11 cellular contexts compared by ENCODE assay signal in genomic region chr17:66755101-66755943, GRCh38.
DNase-seq lines count a peak whose midpoint lies in the region.
"Had no signal": no experiment of that assay in that cellular context is flagged by ENCODE, and none has a peak within 500 bp of the region (broad histone marks: within the 10 kb centered on the region; RNA-seq: fewer than 3 reads in every experiment).

No MANE protein-coding gene starts in this region.

- DNase-seq in COR-L47 (lab: John Stamatoyannopoulos, UW) (peak; percentile 90), NCI-H1105 (lab: John Stamatoyannopoulos, UW) (peak; percentile 73), NCI-H69 (lab: John Stamatoyannopoulos, UW) (peak; percentile 99), iPS-NIHi11 (ENCODE audit: low spot score) (peak; percentile 39), G401 (ENCODE audit: low spot score) (no peak)
- DNase-seq in effector CD4-positive, alpha-beta T cell, result no peak
- DNase-seq in activated CD4-positive, alpha-beta T cell treated with anti-CD3 and anti-CD28 coated beads, Interleukin-2, amount 50 U/mL, for 48 hours, result no peak
- DNase-seq in activated T-helper 2 cell treated with anti-CD3 and anti-CD28 coated beads, Interferon-gamma antibody, Interleukin-2, Interleukin-4, amounts not matched to agents 10 μg/mL and 5 μg/mL and 100 μg/mL, durations not matched to agents 14 hours and 24 hours and 36 hours (ENCODE audit: low spot score), result no peak
- DNase-seq: activated T-cell treated with anti-CD3 and anti-CD28 coated beads, Interleukin-2, amount 50 U/mL, for 72 hours; T-cell had no signal

- intact Hi-C loops in activated T-helper 2 cell treated with anti-CD3 and anti-CD28 coated beads, Interferon-gamma antibody, Interleukin-2, Interleukin-4, amounts not matched to agents 10 μg/mL and 5 μg/mL and 100 μg/mL, durations not matched to agents 14 hours and 24 hours and 36 hours (cut with micrococcal nuclease), result no loop called here

- H3K36me3 Mint-ChIP-seq in activated T-helper 2 cell treated with anti-CD3 and anti-CD28 coated beads, Interferon-gamma antibody, Interleukin-2, Interleukin-4, amounts not matched to agents 10 μg/mL and 5 μg/mL and 100 μg/mL, durations not matched to agents 14 hours and 24 hours and 36 hours (ENCODE audit: low read depth), result peaks cover 75% of the 10 kb centered on the region

- no peaks in the 10 kb centered on the region for H3K4me1 Mint-ChIP-seq in activated T-helper 2 cell treated with anti-CD3 and anti-CD28 coated beads, Interferon-gamma antibody, Interleukin-2, Interleukin-4, amounts not matched to agents 10 μg/mL and 5 μg/mL and 100 μg/mL, durations not matched to agents 14 hours and 24 hours and 36 hours (ENCODE audit: low read depth)

- H3K4me3 Mint-ChIP-seq in activated T-helper 2 cell treated with anti-CD3 and anti-CD28 coated beads, Interferon-gamma antibody, Interleukin-2, Interleukin-4, amounts not matched to agents 10 μg/mL and 5 μg/mL and 100 μg/mL, durations not matched to agents 14 hours and 24 hours and 36 hours (ENCODE audit: low read depth), result no peak overlapping the region
- H3K4me3 Mint-ChIP-seq: activated T-cell treated with anti-CD3 and anti-CD28 coated beads, Interleukin-2, amount 50 U/mL, for 72 hours; dendritic cell treated with granulocyte-macrophage colony-stimulating factor and Interleukin-4, amounts not matched to agents 40 ng/mL and 50 ng/mL, for 4 days; T-cell had no signal

- H3K9me3 Mint-ChIP-seq in activated T-helper 2 cell treated with anti-CD3 and anti-CD28 coated beads, Interferon-gamma antibody, Interleukin-2, Interleukin-4, amounts not matched to agents 10 μg/mL and 5 μg/mL and 100 μg/mL, durations not matched to agents 14 hours and 24 hours and 36 hours, result no peaks in the 10 kb centered on the region
- H3K9me3 Mint-ChIP-seq: activated T-cell treated with anti-CD3 and anti-CD28 coated beads, Interleukin-2, amount 50 U/mL, for 72 hours; dendritic cell treated with granulocyte-macrophage colony-stimulating factor and Interleukin-4, amounts not matched to agents 40 ng/mL and 50 ng/mL, for 4 days; T-cell had no signal

- H3K27ac Mint-ChIP-seq in activated T-helper 2 cell treated with anti-CD3 and anti-CD28 coated beads, Interferon-gamma antibody, Interleukin-2, Interleukin-4, amounts not matched to agents 10 μg/mL and 5 μg/mL and 100 μg/mL, durations not matched to agents 14 hours and 24 hours and 36 hours, result no peak overlapping the region
- H3K27ac Mint-ChIP-seq: activated T-cell treated with anti-CD3 and anti-CD28 coated beads, Interleukin-2, amount 50 U/mL, for 72 hours; dendritic cell treated with granulocyte-macrophage colony-stimulating factor and Interleukin-4, amounts not matched to agents 40 ng/mL and 50 ng/mL, for 4 days; T-cell had no signal

- H3K27me3 Mint-ChIP-seq in activated T-helper 2 cell treated with anti-CD3 and anti-CD28 coated beads, Interferon-gamma antibody, Interleukin-2, Interleukin-4, amounts not matched to agents 10 μg/mL and 5 μg/mL and 100 μg/mL, durations not matched to agents 14 hours and 24 hours and 36 hours (ENCODE audit: low read depth), result no peaks in the 10 kb centered on the region
- H3K27me3 Mint-ChIP-seq: dendritic cell treated with granulocyte-macrophage colony-stimulating factor and Interleukin-4, amounts not matched to agents 40 ng/mL and 50 ng/mL, for 4 days; T-cell had no signal

- in situ Hi-C loops in G401 (cut with HindIII; ENCODE audit: low sequenced_read_pairs), result no loop called here

Comparison
In these comparisons a context has a peak if more than half of its experiments do, and no peak if none do; other contexts are left out.
1. DNase-seq: peak in COR-L47 (single experiment), NCI-H1105 (single experiment), NCI-H69 (single experiment) and iPS-NIHi11 (single experiment); none in effector CD4-positive, alpha-beta T cell (single experiment), G401 (single experiment), activated CD4-positive, alpha-beta T cell treated with anti-CD3 and anti-CD28 coated beads, Interleukin-2, amount 50 U/mL, for 48 hours (0 of 2) and activated T-helper 2 cell treated with anti-CD3 and anti-CD28 coated beads, Interferon-gamma antibody, Interleukin-2, Interleukin-4, amounts not matched to agents 10 μg/mL and 5 μg/mL and 100 μg/mL, durations not matched to agents 14 hours and 24 hours and 36 hours (single experiment).